1 cellular context compared by ENCODE assay signal in genomic region chr16:67246081-67246944, GRCh38.
A peak's percentile ranks its signal among the peaks of the same experiment; 100 is the strongest.
TF ChIP-seq lines count a peak whose summit lies in the region.

No MANE protein-coding gene starts in this region.

TF ChIP-seq in K562, 482 proteins besides CTCF, POLR2A, EP300 and RAD21 (continued from another document and continues in another):
- TF ChIP-seq TRIM25 (IDR thresholded peaks at IDR 0.05; ENCODE audit: borderline replicate concordance) (no peak), SP1 (CRISPR knock-in tag; IDR thresholded peaks at IDR 0.05) (peak; percentile 73), BMI1 (IDR thresholded peaks at IDR 0.05; ENCODE audit: low read length) (no peak), YY1 (IDR thresholded peaks at IDR 0.05; ENCODE audit: borderline replicate concordance in 1 of 3, control insufficient read depth in 1 of 3, extremely low read depth in 1 of 3, insufficient read depth in 3 of 3, insufficient read length in 1 of 3, insufficient replicate concordance in 2 of 3, low read depth in 1 of 3, low read length in 2 of 3) (peak in 2 of 3 experiments; percentile 22 to 29), EP400 (IDR thresholded peaks at IDR 0.05) (peak; percentile 88), ZFP36 (IDR thresholded peaks at IDR 0.05; ENCODE audit: low read depth, low read length, partially characterized antibody) (peak; percentile 29), ZNF12 (CRISPR knock-in tag; IDR thresholded peaks at IDR 0.05) (0 out of 2 replicates have a peak, but pooled peaks have one; percentile 62), ZKSCAN8 (CRISPR knock-in tag; IDR thresholded peaks at IDR 0.05) (no peak; the same call in 1 of the 2 replicates), ILF3 (IDR thresholded peaks at IDR 0.05; ENCODE audit: borderline replicate concordance) (no peak), NKRF (IDR thresholded peaks at IDR 0.05; ENCODE audit: borderline replicate concordance) (peak; percentile 40; the same call in 1 of the 2 replicates), KDM5B (IDR thresholded peaks at IDR 0.05; ENCODE audit: insufficient replicate concordance, low read depth, low read length) (peak; percentile 35), DACH1 (IDR thresholded peaks at IDR 0.05; ENCODE audit: partially characterized antibody) (peak; percentile 44), PRDM10 (IDR thresholded peaks at IDR 0.05; ENCODE audit: partially characterized antibody) (peak; percentile 9), CHD2 (IDR thresholded peaks at IDR 0.05; ENCODE audit: low read depth, low read length) (peak; percentile 12; the same call in 1 of the 2 replicates), ARID2 (IDR thresholded peaks at IDR 0.05) (no peak), TCF3 (CRISPR knock-in tag; IDR thresholded peaks at IDR 0.05) (peak; percentile 33; the same call in 1 of the 2 replicates), CCNT2 (IDR thresholded peaks at IDR 0.05; ENCODE audit: borderline replicate concordance, extremely low read depth, insufficient read length, low read depth, low read length) (peak; percentile 41), E2F5 (CRISPR knock-in tag; IDR thresholded peaks at IDR 0.05) (no peak), EGR1 (conservative IDR thresholded peaks at IDR 0.05) (peak; percentile 84), CEBPB (tag; IDR thresholded peaks at IDR 0.05) (peak; percentile 79), MXD1 (CRISPR knock-in tag; IDR thresholded peaks at IDR 0.05; ENCODE audit: borderline replicate concordance, poor library complexity, severe bottlenecking) (no peak), E2F3 (CRISPR knock-in tag; IDR thresholded peaks at IDR 0.05) (no peak), E2F6 (IDR thresholded peaks at IDR 0.05; ENCODE audit: borderline replicate concordance in 1 of 2, extremely low read depth in 1 of 2, insufficient read depth in 1 of 2, insufficient read length in 1 of 2, low read depth in 1 of 2, low read length in 1 of 2, poor library complexity in 1 of 2, severe bottlenecking in 1 of 2) (peak; percentile 75 to 90), ETS1 (conservative IDR thresholded peaks at IDR 0.05; ENCODE audit: control insufficient read depth, low read depth, low read length) (0 out of 2 replicates have a peak, but pooled peaks have one; percentile 20), ZFX (CRISPR knock-in tag; IDR thresholded peaks at IDR 0.05) (peak; percentile 76), TEAD2 (tag; IDR thresholded peaks at IDR 0.05) (peak; percentile 65; the same call in 1 of the 2 replicates), ZNF318 (IDR thresholded peaks at IDR 0.05; ENCODE audit: borderline replicate concordance in 1 of 2, low read depth in 1 of 2) (no peak), ZBED1 (IDR thresholded peaks at IDR 0.05) (no peak), MTA2 (IDR thresholded peaks at IDR 0.05; ENCODE audit: low read depth) (0 out of 2 replicates have a peak, but pooled peaks have one; percentile 4), PHF8 (IDR thresholded peaks at IDR 0.05; ENCODE audit: borderline replicate concordance, low read length) (peak; percentile 49; the same call in 1 of the 2 replicates), TCF7 (IDR thresholded peaks at IDR 0.05; ENCODE audit: borderline replicate concordance) (no peak), ZNF431 (CRISPR knock-in tag; IDR thresholded peaks at IDR 0.05) (peak; percentile 5; the same call in 1 of the 2 replicates), MED1 (CRISPR knock-in tag; IDR thresholded peaks at IDR 0.05; ENCODE audit: borderline replicate concordance) (no peak), ZNF263 (CRISPR knock-in tag; IDR thresholded peaks at IDR 0.05; ENCODE audit: borderline replicate concordance) (0 out of 2 replicates have a peak, but pooled peaks have one; percentile 52), ATF1 (CRISPR knock-in tag; IDR thresholded peaks at IDR 0.05) (no peak), ATF1 (tag; IDR thresholded peaks at IDR 0.05) (peak; percentile 59), HLTF (IDR thresholded peaks at IDR 0.05) (no peak), XRCC5 (IDR thresholded peaks at IDR 0.05; ENCODE audit: low read depth, low read length) (0 out of 2 replicates have a peak, but pooled peaks have one; percentile 24), CBX3 (IDR thresholded peaks at IDR 0.05; ENCODE audit: borderline replicate concordance in 1 of 2, low read length in 2 of 2) (peak in 1 of 2 experiments; percentile 38; a peak in 1 of 3 replicates)
